Comparison of ENCODE assay signal across 1 cellular context in genomic region chr12:117155278-117156060, GRCh38.
TF ChIP-seq lines count a peak whose summit lies in the region.

No MANE protein-coding gene starts in this region.

TF ChIP-seq in SK-N-SH, 30 proteins besides CTCF, POLR2A, EP300 and RAD21 (continued from another document):
- no peak for TF ChIP-seq IRF3 (IDR thresholded peaks at IDR 0.05; ENCODE audit: low read depth, low read length)
- no peak for TF ChIP-seq SIN3A (IDR thresholded peaks at IDR 0.05; ENCODE audit: borderline replicate concordance, low read depth, low read length)
- TF ChIP-seq REST (IDR thresholded peaks at IDR 0.05; ENCODE audit: low read depth, low read length): no peak
- no peak for TF ChIP-seq ELF1 (IDR thresholded peaks at IDR 0.05)
- TF ChIP-seq YY1 (IDR thresholded peaks at IDR 0.05; ENCODE audit: low read depth): no peak
- peak; percentile 78 for TF ChIP-seq PBX3 (IDR thresholded peaks at IDR 0.05)
- TF ChIP-seq RCOR1 (IDR thresholded peaks at IDR 0.05; ENCODE audit: low read length): no peak
- no peak for TF ChIP-seq TAF1 (IDR thresholded peaks at IDR 0.05; ENCODE audit: borderline replicate concordance, low read depth, low read length)
- TF ChIP-seq MAX (IDR thresholded peaks at IDR 0.05; ENCODE audit: low read depth): no peak
